In the genomic region with DNA sequence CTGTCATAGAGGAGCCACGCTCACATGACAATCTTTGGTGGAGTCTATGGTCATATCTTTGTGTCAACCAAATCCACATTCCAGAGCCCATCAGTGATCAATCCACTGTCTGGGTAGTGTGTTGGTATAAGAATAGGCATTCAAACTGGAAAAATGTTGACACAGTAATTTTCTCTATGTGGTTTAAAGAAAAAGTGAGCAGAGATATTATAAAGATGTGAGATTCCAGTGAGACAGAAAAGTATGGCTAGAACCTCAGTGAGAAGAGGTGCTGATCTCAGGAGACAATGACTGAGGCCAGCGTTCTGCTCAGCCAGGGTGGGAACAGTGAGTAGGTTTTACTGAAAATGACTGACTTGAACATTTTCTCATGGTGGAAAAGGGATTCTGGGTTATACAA, we compare ENCODE assay signal across 1 cellular context.
TF ChIP-seq lines count a peak whose summit lies in the region.

No MANE protein-coding gene starts in this region.

TF ChIP-seq in IMR-90, 13 proteins besides CTCF, POLR2A, EP300 and RAD21 (continued from another document):
- TF ChIP-seq FOS (IDR thresholded peaks at IDR 0.05; ENCODE audit: low read depth, low read length) (no peak), BHLHE40 (IDR thresholded peaks at IDR 0.05; ENCODE audit: low read depth, low read length) (no peak), MAZ (IDR thresholded peaks at IDR 0.05; ENCODE audit: borderline replicate concordance, low read depth, low read length) (no peak), CEBPB (IDR thresholded peaks at IDR 0.05; ENCODE audit: low read depth, low read length) (no peak), MAFK (IDR thresholded peaks at IDR 0.05; ENCODE audit: low read depth, low read length) (no peak), RCOR1 (IDR thresholded peaks at IDR 0.05; ENCODE audit: insufficient replicate concordance, low read length) (no peak), MXI1 (IDR thresholded peaks at IDR 0.05; ENCODE audit: borderline replicate concordance, low read depth, low read length) (no peak)
- TF ChIP-seq, protein P1, sequence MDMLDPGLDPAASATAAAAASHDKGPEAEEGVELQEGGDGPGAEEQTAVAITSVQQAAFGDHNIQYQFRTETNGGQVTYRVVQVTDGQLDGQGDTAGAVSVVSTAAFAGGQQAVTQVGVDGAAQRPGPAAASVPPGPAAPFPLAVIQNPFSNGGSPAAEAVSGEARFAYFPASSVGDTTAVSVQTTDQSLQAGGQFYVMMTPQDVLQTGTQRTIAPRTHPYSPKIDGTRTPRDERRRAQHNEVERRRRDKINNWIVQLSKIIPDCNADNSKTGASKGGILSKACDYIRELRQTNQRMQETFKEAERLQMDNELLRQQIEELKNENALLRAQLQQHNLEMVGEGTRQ (IDR thresholded peaks at IDR 0.05; ENCODE audit: low read depth, low read length), result no peak
- TF ChIP-seq, protein P2, sequence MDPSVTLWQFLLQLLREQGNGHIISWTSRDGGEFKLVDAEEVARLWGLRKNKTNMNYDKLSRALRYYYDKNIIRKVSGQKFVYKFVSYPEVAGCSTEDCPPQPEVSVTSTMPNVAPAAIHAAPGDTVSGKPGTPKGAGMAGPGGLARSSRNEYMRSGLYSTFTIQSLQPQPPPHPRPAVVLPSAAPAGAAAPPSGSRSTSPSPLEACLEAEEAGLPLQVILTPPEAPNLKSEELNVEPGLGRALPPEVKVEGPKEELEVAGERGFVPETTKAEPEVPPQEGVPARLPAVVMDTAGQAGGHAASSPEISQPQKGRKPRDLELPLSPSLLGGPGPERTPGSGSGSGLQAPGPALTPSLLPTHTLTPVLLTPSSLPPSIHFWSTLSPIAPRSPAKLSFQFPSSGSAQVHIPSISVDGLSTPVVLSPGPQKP (IDR thresholded peaks at IDR 0.05; ENCODE audit: borderline replicate concordance, low read depth, low read length), result no peak
TF ChIP-seq in IMR-90: peak in this region for 0.
